In the genomic region with DNA sequence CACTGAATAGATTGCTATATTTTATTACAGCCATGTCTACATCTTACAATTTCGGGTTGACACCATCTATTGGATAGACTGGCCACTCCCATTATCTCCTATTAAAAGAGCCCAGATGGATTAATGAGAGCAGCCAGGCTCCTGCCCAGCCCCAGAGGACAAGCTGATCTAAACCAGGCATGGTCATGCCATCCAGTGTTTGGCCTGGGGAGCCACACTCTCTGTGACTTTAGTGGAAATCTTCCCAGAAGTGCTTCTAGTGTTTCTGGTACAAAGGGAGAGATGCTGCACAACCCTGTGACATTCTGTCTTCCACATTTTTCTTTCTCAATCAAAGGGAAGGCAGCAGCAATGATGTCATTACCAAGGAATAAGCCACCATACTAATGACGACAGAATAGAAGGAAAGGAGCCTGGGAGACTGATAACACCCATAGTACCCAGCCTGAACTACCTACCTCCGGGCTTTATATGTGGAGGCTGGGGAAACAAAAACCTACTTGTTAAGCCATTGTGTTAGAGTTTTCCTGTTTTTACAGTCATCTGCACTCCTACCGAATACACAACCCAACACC, we compare ENCODE assay signal across 15 cellular contexts. TPM values are rescaled to one million over a fixed set of nuclear protein-coding genes. Genes with fewer than 3 reads are reported as not detected.
DNase-seq lines count a peak whose midpoint lies in the region; ATAC-seq, FAIRE-seq and TF ChIP-seq lines count a peak whose summit lies in the region.
"Had no signal": no experiment of that assay in that cellular context is flagged by ENCODE, and none has a peak within 500 bp of the region (broad histone marks: within the 10 kb centered on the region; RNA-seq: fewer than 3 reads in every experiment).

No MANE protein-coding gene starts in this region.

- H2BK12ac ChIP-seq in trophoblast cell (ENCODE audit: low read length), result peak overlapping the region; percentile 82

- H3K27me3 ChIP-seq in endodermal cell (ENCODE audit: control insufficient read depth, insufficient read depth, low read length, poor library complexity, severe bottlenecking), result no peaks in the 10 kb centered on the region
- H3K27me3 ChIP-seq in right atrium auricular region, result no peaks in the 10 kb centered on the region
- no peaks in the 10 kb centered on the region for H3K27me3 ChIP-seq in trophoblast cell (ENCODE audit: insufficient read depth, low read length)
- H3K27me3 ChIP-seq: BLaER1 had no signal

- no peak overlapping the region for H3K4ac ChIP-seq in trophoblast cell (ENCODE audit: low read depth, low read length)

- H3K4me3 ChIP-seq in endodermal cell (ENCODE audit: low read length) (peak overlapping the region; percentile 5), right atrium auricular region (peak overlapping the region; percentile 49 to 51), trophoblast cell (ENCODE audit: low read depth, low read length) (no peak overlapping the region)
- H3K4me3 ChIP-seq: BLaER1 had no signal

- no peak overlapping the region for H3K14ac ChIP-seq in trophoblast cell (ENCODE audit: low read length)

- H3K18ac ChIP-seq in trophoblast cell (ENCODE audit: low read length), result no peak overlapping the region

- H3K9ac ChIP-seq in endodermal cell (ENCODE audit: extremely low read depth, low read length, poor library complexity, severe bottlenecking) (peak overlapping the region; percentile 4), trophoblast cell (ENCODE audit: low read length) (no peak overlapping the region)
- H3K9ac ChIP-seq: BLaER1 had no signal

- DNase-seq in amniotic epithelial cell (ENCODE audit: low read depth), result peak; percentile 24
- no peak for DNase-seq in endodermal cell
- DNase-seq in right atrium auricular region (ENCODE audit: low spot score), result no peak
- DNase-seq in trophoblast cell, result peak; percentile 8 to 66
- DNase-seq in A172 (ENCODE audit: low spot score), result no peak
- no peak for DNase-seq in T-helper 2 cell treated with Interferon-gamma antibody and Interleukin-4, amounts not matched to agents 5 μg/mL and 100 μg/mL, for 36 hours (ENCODE audit: low spot score)
- DNase-seq in D721Med (ENCODE audit: insufficient read length, low spot score), result no peak
- DNase-seq: CD8-positive, alpha-beta memory T cell; NCI-H1417; NCI-H2029; NCI-H510A treated with DMSO at 0.1 percent for 48 hours; SIG-M5 had no signal

- no peak overlapping the region for H2AFZ ChIP-seq in trophoblast cell (ENCODE audit: insufficient read depth, low read length, poor library complexity)

- FAIRE-seq in D721Med (lab: Jason Lieb, UNC), result no peak
- FAIRE-seq: H1 had no signal

- H2AK5ac ChIP-seq in trophoblast cell (ENCODE audit: low read length), result no peak overlapping the region

- no peak overlapping the region for H4K12ac ChIP-seq in trophoblast cell (ENCODE audit: low read depth, low read length)

- no peak for ATAC-seq in HG03097 (IDR thresholded peaks at IDR 0.05; ENCODE audit: low FRiP score, unreplicated experiment)

- TF ChIP-seq CTCF in endodermal cell (conservative IDR thresholded peaks at IDR 0.05) (no peak), right atrium auricular region (IDR thresholded peaks at IDR 0.05) (no peak), D721Med (IDR thresholded peaks at IDR 0.05; ENCODE audit: insufficient read depth, missing control alignments) (no peak)

- no peaks in the 10 kb centered on the region for H3K9me3 Mint-ChIP-seq in endodermal cell
- no peaks in the 10 kb centered on the region for H3K9me3 Mint-ChIP-seq in T-helper 2 cell treated with Interferon-gamma antibody and Interleukin-4, amounts not matched to agents 5 μg/mL and 100 μg/mL, for 36 hours

- H3K36me3 Mint-ChIP-seq in endodermal cell (ENCODE audit: low read depth), result peaks cover 14% of the 10 kb centered on the region
- H3K36me3 Mint-ChIP-seq in T-helper 2 cell treated with Interferon-gamma antibody and Interleukin-4, amounts not matched to agents 5 μg/mL and 100 μg/mL, for 36 hours (ENCODE audit: low read depth), result no peaks in the 10 kb centered on the region
- H3K36me3 Mint-ChIP-seq: CD8-positive, alpha-beta memory T cell had no signal

- no peaks in the 10 kb centered on the region for H3K27me3 Mint-ChIP-seq in endodermal cell (ENCODE audit: insufficient read depth)
- H3K27me3 Mint-ChIP-seq in T-helper 2 cell treated with Interferon-gamma antibody and Interleukin-4, amounts not matched to agents 5 μg/mL and 100 μg/mL, for 36 hours (ENCODE audit: low read depth), result no peaks in the 10 kb centered on the region
- H3K27me3 Mint-ChIP-seq: CD8-positive, alpha-beta memory T cell had no signal

- whole genome bisulfite sequencing in endodermal cell (ENCODE audit: insufficient coverage in 1 of 2, insufficient read length in 1 of 2), 2 experiments, result 83 to 84% methylated on average over 1 to 4 of the region's 4 CpGs
- no CpG with 5 or more reads among the region's 4 CpGs for WGBS in trophoblast cell (ENCODE audit: extremely low coverage, insufficient coverage, insufficient read length)

- no peak overlapping the region for H2BK120ac ChIP-seq in trophoblast cell (ENCODE audit: insufficient read depth, low read length, poor library complexity)

- H3K4me1 ChIP-seq in endodermal cell (ENCODE audit: control insufficient read depth, insufficient read depth, low read length) (peaks cover 28% of the 10 kb centered on the region), right atrium auricular region (no peaks in the 10 kb centered on the region), trophoblast cell (ENCODE audit: control insufficient read depth in 1 of 2, insufficient read depth in 2 of 2, low read length in 2 of 2) (peaks cover 5 to 10% of the 10 kb centered on the region in 2 experiments)
- H3K4me1 ChIP-seq: BLaER1 had no signal

- H3K79me2 ChIP-seq in trophoblast cell (ENCODE audit: control insufficient read depth, insufficient read depth, low read length, poor library complexity), result no peaks in the 10 kb centered on the region

- no peak overlapping the region for H3K27ac ChIP-seq in endodermal cell (ENCODE audit: low read depth, low read length)
- H3K27ac ChIP-seq in right atrium auricular region, result peak overlapping the region; percentile 83 to 93
- H3K27ac ChIP-seq in trophoblast cell (ENCODE audit: low read depth, low read length), result no peak overlapping the region
- H3K27ac ChIP-seq: BLaER1 had no signal

- H3K4me2 ChIP-seq in trophoblast cell (ENCODE audit: low read length), result no peak overlapping the region
- H3K4me2 ChIP-seq: BLaER1 had no signal

- no peak overlapping the region for H2BK5ac ChIP-seq in trophoblast cell (ENCODE audit: low read depth, low read length, poor library complexity)

- H3K23ac ChIP-seq in trophoblast cell (ENCODE audit: low read length), result no peak overlapping the region

- H4K91ac ChIP-seq in trophoblast cell (ENCODE audit: low read depth, low read length), result no peak overlapping the region

- peaks cover 8% of the 10 kb centered on the region for H3K36me3 ChIP-seq in endodermal cell (ENCODE audit: control insufficient read depth, insufficient read depth, low read length)
- peaks cover 32% of the 10 kb centered on the region for H3K36me3 ChIP-seq in right atrium auricular region
- H3K36me3 ChIP-seq in trophoblast cell (ENCODE audit: control insufficient read depth in 1 of 2, insufficient read depth in 2 of 2, low read length in 2 of 2), result no peaks in the 10 kb centered on the region
- H3K36me3 ChIP-seq: BLaER1 had no signal

- peaks cover 56% of the 10 kb centered on the region for H3K4me1 Mint-ChIP-seq in endodermal cell
- no peaks in the 10 kb centered on the region for H3K4me1 Mint-ChIP-seq in T-helper 2 cell treated with Interferon-gamma antibody and Interleukin-4, amounts not matched to agents 5 μg/mL and 100 μg/mL, for 36 hours (ENCODE audit: low read depth)
- H3K4me1 Mint-ChIP-seq: CD8-positive, alpha-beta memory T cell had no signal

- no peak overlapping the region for H4K8ac ChIP-seq in trophoblast cell (ENCODE audit: low read depth, low read length)

- no peak overlapping the region for H3K4me3 Mint-ChIP-seq in endodermal cell
- no peak overlapping the region for H3K4me3 Mint-ChIP-seq in T-helper 2 cell treated with Interferon-gamma antibody and Interleukin-4, amounts not matched to agents 5 μg/mL and 100 μg/mL, for 36 hours
- H3K4me3 Mint-ChIP-seq: CD8-positive, alpha-beta memory T cell had no signal

- peak overlapping the region; percentile 83 for H3K27ac Mint-ChIP-seq in endodermal cell
- no peak overlapping the region for H3K27ac Mint-ChIP-seq in T-helper 2 cell treated with Interferon-gamma antibody and Interleukin-4, amounts not matched to agents 5 μg/mL and 100 μg/mL, for 36 hours
- H3K27ac Mint-ChIP-seq: CD8-positive, alpha-beta memory T cell had no signal

- H3K79me1 ChIP-seq in trophoblast cell (ENCODE audit: low read length), result peaks cover 2% of the 10 kb centered on the region

- H3K9me3 ChIP-seq in endodermal cell (ENCODE audit: control insufficient read depth, low read length) (no peaks in the 10 kb centered on the region), right atrium auricular region (no peaks in the 10 kb centered on the region), trophoblast cell (ENCODE audit: insufficient read depth, low read depth, low read length) (no peaks in the 10 kb centered on the region)
- H3K9me3 ChIP-seq: BLaER1 had no signal

RNA-seq across cellular contexts. Expression of a gene that starts 5.0 kb away (rescaled TPM):
- 10 to 100 TPM; 39.8 to 61.6 TPM for total RNA-seq in endodermal cell
- polyA plus RNA-seq in endodermal cell (2013, experiment 1 of 2), result 20.8 TPM
- 22.4 TPM for polyA plus RNA-seq in endodermal cell (2013, experiment 2 of 2)
- 100 to 1,000 TPM; 304 to 550 TPM for total RNA-seq in right atrium auricular region
- 31.7 and 34.0 TPM in 2 replicates for polyA plus RNA-seq in trophoblast cell (2013)
- 1.6 and 3.4 TPM in 2 replicates for total RNA-seq in A172 (2014; rRNA removed; shearing (Covaris generic))
- polyA plus RNA-seq: CD8-positive, alpha-beta memory T cell had no signal

Comparison
In these comparisons a context has a peak if more than half of its experiments do, and no peak if none do; other contexts are left out.
1. DNase-seq: peak in amniotic epithelial cell (single experiment) and trophoblast cell (2 of 2); none in endodermal cell (single experiment), right atrium auricular region (single experiment), A172 (single experiment), T-helper 2 cell treated with Interferon-gamma antibody and Interleukin-4, amounts not matched to agents 5 μg/mL and 100 μg/mL, for 36 hours (single experiment) and D721Med (single experiment).
2. H3K27ac ChIP-seq: peak in right atrium auricular region (2 of 2); none in endodermal cell (single experiment) and trophoblast cell (single experiment).